ENCODE assay signal across 8 cellular contexts in genomic region chr6:147322299-147323162, GRCh38.
DNase-seq lines count a peak whose midpoint lies in the region; ATAC-seq, FAIRE-seq and TF ChIP-seq lines count a peak whose summit lies in the region.
"Had no signal": no experiment of that assay in that cellular context is flagged by ENCODE, and none has a peak within 500 bp of the region (broad histone marks: within the 10 kb centered on the region; RNA-seq: fewer than 3 reads in every experiment).

No MANE protein-coding gene starts in this region.

- H3K27me3 ChIP-seq in Karpas-422 (ENCODE audit: low read length) (no peaks in the 10 kb centered on the region), esophagus muscularis mucosa (no peaks in the 10 kb centered on the region)

- peak; percentile 36 for DNase-seq in GM18507 (ENCODE audit: extremely low spot score, insufficient read length, low read depth)
- DNase-seq in Karpas-422: peak; percentile 85
- no peak for DNase-seq in endothelial cell (ENCODE audit: low spot score)
- no peak for DNase-seq in NCI-H748 (lab: John Stamatoyannopoulos, UW; ENCODE audit: unreplicated experiment)
- no peak for DNase-seq in esophagus muscularis mucosa (ENCODE audit: extremely low spot score)
- DNase-seq in NCI-H187 treated with DMSO at 0.1 percent for 48 hours (lab: John Stamatoyannopoulos, UW): no peak

- H3K36me3 Mint-ChIP-seq in endothelial cell (ENCODE audit: low read depth, unreplicated experiment): peaks cover 14% of the 10 kb centered on the region

- peaks cover 9% of the 10 kb centered on the region; the same call in 1 of the 2 replicates for H3K79me2 ChIP-seq in Karpas-422 (ENCODE audit: low read length)

- peak overlapping the region; percentile 63 for H3K27ac ChIP-seq in Karpas-422 (ENCODE audit: low read length)
- H3K27ac ChIP-seq in esophagus muscularis mucosa (replicated peaks in 1 of 4): no peak overlapping the region

- no peaks in the 10 kb centered on the region for H3K9me2 ChIP-seq in Karpas-422 (replicated peaks; ENCODE audit: insufficient read depth, low read length)

- no peaks in the 10 kb centered on the region for H3K9me3 Mint-ChIP-seq in endothelial cell (ENCODE audit: unreplicated experiment)
- H3K9me3 Mint-ChIP-seq: nephron had no signal

- peak overlapping the region; percentile 88 for H3K27ac Mint-ChIP-seq in endothelial cell (ENCODE audit: unreplicated experiment)
- H3K27ac Mint-ChIP-seq: nephron had no signal

- peaks cover 2% of the 10 kb centered on the region for H3K27me3 Mint-ChIP-seq in endothelial cell (ENCODE audit: unreplicated experiment)

- 0 out of 2 replicates have a peak overlapping the region, but pooled peaks have one; percentile 37 for H2AFZ ChIP-seq in Karpas-422 (ENCODE audit: low read length)

- ATAC-seq in GM21619 (IDR thresholded peaks at IDR 0.05; ENCODE audit: unreplicated experiment): peak; percentile 98

- peak; percentile 92 for FAIRE-seq in GM18507 (lab: Jason Lieb, UNC)

- H3K4me2 ChIP-seq in Karpas-422 (ENCODE audit: low read depth, low read length, poor library complexity, severe bottlenecking): peak overlapping the region; percentile 63

- H3K4me3 ChIP-seq in Karpas-422 (ENCODE audit: low read length) (peak overlapping the region; percentile 49), esophagus muscularis mucosa (no peak overlapping the region)

- no peak for TF ChIP-seq POLR2A in esophagus muscularis mucosa (IDR thresholded peaks at IDR 0.05; ENCODE audit: low read depth)

- intact Hi-C loops in esophagus muscularis mucosa (cut with DNase I): no loop called here

- peaks cover 16% of the 10 kb centered on the region for H3K36me3 ChIP-seq in Karpas-422 (ENCODE audit: insufficient read depth, low read length)
- H3K36me3 ChIP-seq in esophagus muscularis mucosa: peaks cover 14 to 53% (median 31%) of the 10 kb centered on the region in 4 donors

- peaks cover 11% of the 10 kb centered on the region for H3K4me1 Mint-ChIP-seq in endothelial cell (ENCODE audit: unreplicated experiment)
- H3K4me1 Mint-ChIP-seq: nephron had no signal

- peak overlapping the region; percentile 50 for H3K9ac ChIP-seq in Karpas-422 (ENCODE audit: low read length)

- H3K4me3 Mint-ChIP-seq in endothelial cell (ENCODE audit: unreplicated experiment): no peak overlapping the region
- H3K4me3 Mint-ChIP-seq: nephron had no signal

- TF ChIP-seq EP300 in esophagus muscularis mucosa (IDR thresholded peaks at IDR 0.05): no peak

- 69% methylated on average over 5 of the region's 5 CpGs for WGBS in esophagus muscularis mucosa

- H3K9me3 ChIP-seq in Karpas-422 (ENCODE audit: low read length) (no peaks in the 10 kb centered on the region), esophagus muscularis mucosa (no peaks in the 10 kb centered on the region)

- TF ChIP-seq CTCF in endothelial cell (IDR thresholded peaks at IDR 0.05; ENCODE audit: unreplicated experiment) (no peak), esophagus muscularis mucosa (IDR thresholded peaks at IDR 0.05) (no peak)

- no peaks in the 10 kb centered on the region for H4K20me1 ChIP-seq in Karpas-422 (ENCODE audit: insufficient read depth, low read depth, low read length)

- peaks cover 25% of the 10 kb centered on the region for H3K4me1 ChIP-seq in Karpas-422 (ENCODE audit: low read length)
- H3K4me1 ChIP-seq in esophagus muscularis mucosa: no peaks in the 10 kb centered on the region

Comparison
In these comparisons a context has a peak if more than half of its experiments do, and no peak if none do; other contexts are left out.
1. DNase-seq: peak in GM18507 (single experiment) and Karpas-422 (single experiment); none in endothelial cell (single experiment), NCI-H748 (single experiment), esophagus muscularis mucosa (single experiment) and NCI-H187 treated with DMSO at 0.1 percent for 48 hours (single experiment).